In genomic region chr14:91866061-91866460, GRCh38 we compare ENCODE assay signal across 13 cellular contexts. TPM values are rescaled to one million over a fixed set of nuclear protein-coding genes. Genes with fewer than 3 reads are reported as not detected.
DNase-seq lines count a peak whose midpoint lies in the region; ATAC-seq, FAIRE-seq and TF ChIP-seq lines count a peak whose summit lies in the region.
"Had no signal": no experiment of that assay in that cellular context is flagged by ENCODE, and none has a peak within 500 bp of the region (broad histone marks: within the 10 kb centered on the region; RNA-seq: fewer than 3 reads in every experiment).

No MANE protein-coding gene starts in this region.

- no peaks in the 10 kb centered on the region for H3K9me2 ChIP-seq in OCI-LY7 (ENCODE audit: insufficient read depth, low read length)

- H3K4me3 ChIP-seq in OCI-LY7 (ENCODE audit: low read depth, low read length, poor library complexity, severe bottlenecking): no peak overlapping the region
- H3K4me3 ChIP-seq in gastrocnemius medialis: no peak overlapping the region

- H4K20me1 ChIP-seq in OCI-LY7 (ENCODE audit: insufficient read depth, low read length): no peaks in the 10 kb centered on the region

- TF ChIP-seq POLR2A in gastrocnemius medialis (IDR thresholded peaks at IDR 0.05): no peak

- CTCF ChIA-PET in activated CD8-positive, alpha-beta T cell treated with anti-CD3 and anti-CD28 coated beads, Interleukin-2, amount 10 ng/mL, durations not matched to agents 7 days and 5 days (lab: Charles Lee): interaction anchor here (1.0 to 3.0 kb wide), 6 partner anchors 21 to 216 kb away, joined by 3 to 24 read pairs (median 5); no protein-coding TSS in a partner anchor
- CTCF ChIA-PET in OCI-LY7 (lab: Charles Lee; ENCODE audit: unreplicated experiment): no interaction called here

- H3K27ac ChIP-seq in OCI-LY7 (ENCODE audit: low read depth, low read length, poor library complexity, severe bottlenecking) (no peak overlapping the region), gastrocnemius medialis (no peak overlapping the region)

- H3K4me3 Mint-ChIP-seq in activated CD8-positive, alpha-beta T cell treated with anti-CD3 and anti-CD28 coated beads, Interleukin-2, amount 10 ng/mL, durations not matched to agents 7 days and 5 days: peak overlapping the region; percentile 94
- H3K4me3 Mint-ChIP-seq: HFFc6, naive B cell had no signal

- peak overlapping the region; percentile 96 for H3K27ac Mint-ChIP-seq in activated CD8-positive, alpha-beta T cell treated with anti-CD3 and anti-CD28 coated beads, Interleukin-2, amount 10 ng/mL, durations not matched to agents 7 days and 5 days
- H3K27ac Mint-ChIP-seq: HFFc6 had no signal

- no peak overlapping the region for H2AFZ ChIP-seq in OCI-LY7 (ENCODE audit: low read length)

- no peak overlapping the region; the same call in 1 of the 2 replicates for H3K4me2 ChIP-seq in OCI-LY7 (ENCODE audit: low read length)

- POLR2A ChIA-PET in activated CD8-positive, alpha-beta T cell treated with anti-CD3 and anti-CD28 coated beads, Interleukin-2, amount 10 ng/mL, durations not matched to agents 7 days and 5 days (lab: Charles Lee): interaction anchor here (1.1 to 2.1 kb wide), 8 partner anchors 8 to 624 kb away, joined by 3 to 11 read pairs (median 4); no protein-coding TSS in a partner anchor
- POLR2A ChIA-PET in OCI-LY7 (lab: Charles Lee): no interaction called here

- peak; percentile 66 for DNase-seq in stimulated activated CD4-positive, alpha-beta T cell treated with anti-CD3 and anti-CD28 coated beads, Interleukin-15, amount 100 ng/mL, for 24 hours
- no peak for DNase-seq in stimulated activated CD4-positive, alpha-beta T cell treated with anti-CD3 and anti-CD28 coated beads, Interleukin-4, amount 100 ng/mL, for 4 hours
- DNase-seq in activated CD8-positive, alpha-beta T cell treated with anti-CD3 and anti-CD28 coated beads, Interleukin-2, amount 10 ng/mL, durations not matched to agents 7 days and 5 days: peak; percentile 67
- DNase-seq in glomerular visceral epithelial cell (ENCODE audit: extremely low spot score): peak; percentile 9
- DNase-seq in urothelium cell line (ENCODE audit: low spot score): peak; percentile 40
- DNase-seq in OCI-LY7 (ENCODE audit: low spot score): no peak
- DNase-seq in gastrocnemius medialis: no peak
- DNase-seq in left ventricle myocardium superior: no peak
- DNase-seq: AML-193; effector CD8-positive, alpha-beta T cell; HFFc6; naive B cell; NCI-H1105 had no signal

- peaks cover 4% of the 10 kb centered on the region for H3K4me1 ChIP-seq in OCI-LY7 (ENCODE audit: insufficient read depth, low read length, poor library complexity, severe bottlenecking)
- H3K4me1 ChIP-seq in gastrocnemius medialis: no peaks in the 10 kb centered on the region

- no peaks in the 10 kb centered on the region for H3K9me3 Mint-ChIP-seq in activated CD8-positive, alpha-beta T cell treated with anti-CD3 and anti-CD28 coated beads, Interleukin-2, amount 10 ng/mL, durations not matched to agents 7 days and 5 days (ENCODE audit: insufficient read depth)
- H3K9me3 Mint-ChIP-seq: HFFc6 had no signal

- in situ Hi-C loops in gastrocnemius medialis (cut with MboI; ENCODE audit: low sequenced_read_pairs in 4 of 4): no loop called here

- H3K27me3 ChIP-seq in gastrocnemius medialis: no peaks in the 10 kb centered on the region

- no TSS peak for BruUV-seq in OCI-LY7 (replicated peaks; lab: Mats Ljungman, UMichigan)

- peaks cover 52% of the 10 kb centered on the region for H3K36me3 Mint-ChIP-seq in activated CD8-positive, alpha-beta T cell treated with anti-CD3 and anti-CD28 coated beads, Interleukin-2, amount 10 ng/mL, durations not matched to agents 7 days and 5 days (ENCODE audit: low read depth)
- H3K36me3 Mint-ChIP-seq: naive B cell had no signal

- no peaks in the 10 kb centered on the region for H3K27me3 Mint-ChIP-seq in activated CD8-positive, alpha-beta T cell treated with anti-CD3 and anti-CD28 coated beads, Interleukin-2, amount 10 ng/mL, durations not matched to agents 7 days and 5 days (ENCODE audit: low read depth)
- H3K27me3 Mint-ChIP-seq: naive B cell had no signal

- intact Hi-C loops in OCI-LY7 (cut with micrococcal nuclease; ENCODE audit: unreplicated experiment): no loop called here
- intact Hi-C loops in gastrocnemius medialis (cut with DNase I; ENCODE audit: low total_unique reads): no loop called here
- intact Hi-C loops in left ventricle myocardium superior (cut with micrococcal nuclease): no loop called here

- H3K9me3 ChIP-seq in OCI-LY7 (ENCODE audit: low read length) (no peaks in the 10 kb centered on the region), gastrocnemius medialis (no peaks in the 10 kb centered on the region)

- ATAC-seq in activated CD8-positive, alpha-beta T cell treated with anti-CD3 and anti-CD28 coated beads, Interleukin-2, amount 10 ng/mL, durations not matched to agents 7 days and 5 days: peak; percentile 6
- no peak for ATAC-seq in gastrocnemius medialis
- ATAC-seq in left ventricle myocardium superior: no peak

- no peak for TF ChIP-seq CTCF in OCI-LY7 (conservative IDR thresholded peaks at IDR 0.05; ENCODE audit: low read length)
- no peak for TF ChIP-seq CTCF in gastrocnemius medialis (IDR thresholded peaks at IDR 0.05 in 4 of 5, conservative IDR thresholded peaks at IDR 0.05 in 1 of 5)

- FAIRE-seq in urothelium cell line (lab: Jason Lieb, UNC): no peak

- H3K79me2 ChIP-seq in OCI-LY7 (ENCODE audit: insufficient read depth, low read depth, low read length): no peaks in the 10 kb centered on the region

- peaks cover 91% of the 10 kb centered on the region for H3K4me1 Mint-ChIP-seq in activated CD8-positive, alpha-beta T cell treated with anti-CD3 and anti-CD28 coated beads, Interleukin-2, amount 10 ng/mL, durations not matched to agents 7 days and 5 days (ENCODE audit: low read depth)

- H3K36me3 ChIP-seq in OCI-LY7 (ENCODE audit: insufficient read depth, low read length) (no peaks in the 10 kb centered on the region), gastrocnemius medialis (no peaks in the 10 kb centered on the region)

RNA-seq across cellular contexts. Expression of gene TC2N, which starts 1.3 kb away (rescaled TPM):
- 100 to 1,000 TPM; 119 to 120 TPM for total RNA-seq in activated CD8-positive, alpha-beta T cell treated with anti-CD3 and anti-CD28 coated beads, Interleukin-2, amount 10 ng/mL, durations not matched to agents 7 days and 5 days
- 0.10 and 0.57 TPM in 2 replicates for total RNA-seq in OCI-LY7 (2014; rRNA removed; shearing (Covaris generic))
- not detected in 2 replicates for total RNA-seq in OCI-LY7 (2022)
- 10 to 100 TPM in 1 of 4 donors, 1 to 10 TPM in 3; 3.2 to 11.9 (median 7.2) TPM for total RNA-seq in gastrocnemius medialis
- total RNA-seq in left ventricle myocardium superior: 9.2 TPM

Comparison
In these comparisons a context has a peak if more than half of its experiments do, and no peak if none do; other contexts are left out.
1. DNase-seq: peak in stimulated activated CD4-positive, alpha-beta T cell treated with anti-CD3 and anti-CD28 coated beads, Interleukin-15, amount 100 ng/mL, for 24 hours (single experiment), activated CD8-positive, alpha-beta T cell treated with anti-CD3 and anti-CD28 coated beads, Interleukin-2, amount 10 ng/mL, durations not matched to agents 7 days and 5 days (single experiment), glomerular visceral epithelial cell (single experiment) and urothelium cell line (single experiment); none in stimulated activated CD4-positive, alpha-beta T cell treated with anti-CD3 and anti-CD28 coated beads, Interleukin-4, amount 100 ng/mL, for 4 hours (0 of 2), OCI-LY7 (single experiment), gastrocnemius medialis (0 of 2) and left ventricle myocardium superior (single experiment).
2. RNA of gene TC2N, which starts 1.3 kb away (total RNA-seq): 119 to 120 TPM in activated CD8-positive, alpha-beta T cell treated with anti-CD3 and anti-CD28 coated beads, Interleukin-2, amount 10 ng/mL, durations not matched to agents 7 days and 5 days; 9.2 TPM in left ventricle myocardium superior (single experiment), 3.2 to 11.9 TPM in gastrocnemius medialis and 0.10 to 0.57 TPM in OCI-LY7; every median in the first group is over 4 times any median in the second.